27 cellular contexts compared by ENCODE assay signal in genomic region chr17:18964018-18964351, GRCh38. TPM values are rescaled to one million over a fixed set of nuclear protein-coding genes. Genes with fewer than 3 reads are reported as not detected.
"Had no signal": no experiment of that assay in that cellular context is flagged by ENCODE, and none has a peak within 500 bp of the region (broad histone marks: within the 10 kb centered on the region; RNA-seq: fewer than 3 reads in every experiment).

No MANE protein-coding gene starts in this region.

- H3K27me3 Mint-ChIP-seq: memory B cell; stimulated activated naive CD8-positive, alpha-beta T cell treated with anti-CD3 and anti-CD28 coated beads, Interleukin-15, amount 100 ng/mL, for 72 hours had no signal

- H3K9me3 ChIP-seq: colonic mucosa, esophagus squamous epithelium, gastroesophageal sphincter, left lung, lower lobe of right lung, pancreas, testis, tibial nerve had no signal

- H3K27ac Mint-ChIP-seq: immature natural killer cell, memory B cell, mesothelial cell of epicardium, natural killer cell, progenitor cell of endocrine pancreas had no signal

- FAIRE-seq: keratinocyte, pancreas, small intestine had no signal

- ATAC-seq: gastroesophageal sphincter; left lung; lower lobe of right lung; natural killer cell; pancreas; right cardiac atrium; stimulated activated naive CD8-positive, alpha-beta T cell treated with anti-CD3 and anti-CD28 coated beads, Interleukin-15, amount 100 ng/mL, for 72 hours had no signal

- H3K27ac ChIP-seq: colonic mucosa, esophagus squamous epithelium, gastroesophageal sphincter, left lung, lower lobe of right lung, pancreas, testis, tibial nerve had no signal

- H3K9me3 Mint-ChIP-seq: immature natural killer cell; memory B cell; mesothelial cell of epicardium; natural killer cell; neural crest cell; stimulated activated naive CD8-positive, alpha-beta T cell treated with anti-CD3 and anti-CD28 coated beads, Interleukin-15, amount 100 ng/mL, for 72 hours had no signal

- H3K4me3 Mint-ChIP-seq: immature natural killer cell; memory B cell; mesothelial cell of epicardium; natural killer cell; neural crest cell; stimulated activated naive CD8-positive, alpha-beta T cell treated with anti-CD3 and anti-CD28 coated beads, Interleukin-15, amount 100 ng/mL, for 72 hours had no signal

- H3K4me1 ChIP-seq: pancreas, testis had no signal

- H3K36me3 Mint-ChIP-seq: immature natural killer cell, memory B cell, mesothelial cell of epicardium, natural killer cell had no signal

- H3K27me3 ChIP-seq: colonic mucosa, esophagus squamous epithelium, gastroesophageal sphincter, left lung, pancreas, testis, tibial nerve had no signal

- H3K4me3 ChIP-seq: colonic mucosa, esophagus squamous epithelium, gastroesophageal sphincter, left lung, lower lobe of right lung, pancreas, testis, tibial nerve had no signal

- H3K36me3 ChIP-seq: colonic mucosa, gastroesophageal sphincter, left lung, lower lobe of right lung, pancreas, tibial nerve had no signal

- DNase-seq: dermis blood vessel endothelial cell; esophagus squamous epithelium; foreskin fibroblast; glutamatergic neuron; immature natural killer cell; lower lobe of right lung; natural killer cell; nucleus accumbens; stimulated activated CD4-positive, alpha-beta T cell treated with anti-CD3 and anti-CD28 coated beads, Interleukin-12 subunit alpha, Interleukin-12 subunit beta, amount 100 ng/mL, for 4 hours; stimulated activated naive CD8-positive, alpha-beta T cell treated with anti-CD3 and anti-CD28 coated beads, Interleukin-15, amount 100 ng/mL, for 72 hours; testis had no signal

RNA-seq across cellular contexts. Expression of gene SLC5A10, which starts 12.0 kb away (rescaled TPM):
- total RNA-seq: dermis blood vessel endothelial cell, epithelial cell of proximal tubule, gastroesophageal sphincter, left lung, lower lobe of right lung, mucosa of gallbladder, myocyte, neural crest cell, pancreas, progenitor cell of endocrine pancreas, tibial nerve, ureter had no signal
- polyA plus RNA-seq: immature natural killer cell, keratinocyte had no signal
